27 cellular contexts compared by ENCODE assay signal in the genomic region with DNA sequence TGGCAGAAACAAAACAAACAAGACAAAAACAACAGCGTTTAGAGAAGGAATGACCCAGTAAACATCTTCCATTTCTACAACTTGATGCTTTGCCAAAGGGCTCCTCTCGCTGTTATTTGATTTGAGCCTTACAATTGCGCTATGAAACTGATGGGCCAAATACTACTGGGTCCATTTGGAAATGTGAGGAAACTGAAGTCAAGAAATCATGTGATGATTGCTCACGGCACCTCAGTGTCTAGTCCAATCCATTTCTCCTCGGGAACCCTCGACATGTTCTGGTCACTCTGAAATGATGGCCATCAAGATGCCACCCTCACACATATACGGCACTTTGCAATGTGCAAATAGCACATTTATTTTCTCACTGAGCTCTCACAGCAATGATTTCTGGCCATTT.
"Had no signal": no experiment of that assay in that cellular context is flagged by ENCODE, and none has a peak within 500 bp of the region (broad histone marks: within the 10 kb centered on the region; RNA-seq: fewer than 3 reads in every experiment).

No MANE protein-coding gene starts in this region.

- H3K9me3 Mint-ChIP-seq: effector memory CD8-positive, alpha-beta T cell had no signal

- H3K4me3 ChIP-seq: breast epithelium, colonic mucosa, dorsolateral prefrontal cortex, hepatocyte, lung, sigmoid colon, smooth muscle cell, stomach, transverse colon had no signal

- H3K36me3 ChIP-seq: breast epithelium, colonic mucosa, sigmoid colon, stomach, transverse colon had no signal

- FAIRE-seq: endothelial cell of umbilical vein, frontal cortex had no signal

- H2AFZ ChIP-seq: hepatocyte had no signal

- H3K27ac ChIP-seq: colonic mucosa, dorsolateral prefrontal cortex, hepatocyte, sigmoid colon, stomach, transverse colon had no signal

- H3K4me1 ChIP-seq: breast epithelium, colonic mucosa, transverse colon had no signal

- H3K36me3 Mint-ChIP-seq: activated CD8-positive, alpha-beta memory T cell treated with anti-CD3 and anti-CD28 coated beads, Interleukin-2, amount 10 ng/mL, durations not matched to agents 7 days and 5 days; stimulated activated memory B cell treated with anti-CD40 and anti-IgM and Interleukin-4, amounts not matched to agents 10 μg/mL and 1 μg/mL and 100 μg/mL, for 72 hours had no signal

- DNase-seq: activated CD4-positive, alpha-beta T cell treated with anti-CD3 and anti-CD28 coated beads, Interleukin-2, amount 10 ng/mL, durations not matched to agents 24 days and 14 days; activated CD8-positive, alpha-beta memory T cell treated with anti-CD3 and anti-CD28 coated beads, Interleukin-2, amount 10 ng/mL, durations not matched to agents 7 days and 5 days; activated CD8-positive, alpha-beta T cell treated with anti-CD3 and anti-CD28 coated beads for 36 hours; activated effector memory CD4-positive, alpha-beta T cell treated with anti-CD3 and anti-CD28 coated beads, Interleukin-2, amount 50 U/mL, for 16 hours; activated naive CD4-positive, alpha-beta T cell treated with anti-CD3 and anti-CD28 coated beads, Interleukin-2, amount 50 U/mL, for 16 hours; activated T-cell treated with anti-CD3 and anti-CD28 coated beads for 4 hours; colonic mucosa; dorsolateral prefrontal cortex; effector memory CD8-positive, alpha-beta T cell; glutamatergic neuron; immature natural killer cell; naive thymus-derived CD4-positive, alpha-beta T cell; sigmoid colon; stimulated activated CD4-positive, alpha-beta T cell treated with anti-CD3 and anti-CD28 coated beads, Interleukin-15, amount 100 ng/mL, for 24 hours; stomach; T-helper 2 cell; transverse colon had no signal

- ATAC-seq: activated CD4-positive, CD25-positive, alpha-beta regulatory T cell treated with anti-CD3 and anti-CD28 coated beads, Interleukin-2, amount 50 U/mL, for 24 hours; activated CD8-positive, alpha-beta memory T cell treated with anti-CD3 and anti-CD28 coated beads, Interleukin-2, amount 10 ng/mL, durations not matched to agents 7 days and 5 days; activated CD8-positive, alpha-beta T cell treated with anti-CD3 and anti-CD28 coated beads for 36 hours; effector memory CD8-positive, alpha-beta T cell; esophagus mucosa; left lobe of liver; naive thymus-derived CD4-positive, alpha-beta T cell; stimulated activated memory B cell treated with anti-CD40 and anti-IgM and Interleukin-4, amounts not matched to agents 10 μg/mL and 1 μg/mL and 100 μg/mL, for 72 hours had no signal

- H3K9me3 ChIP-seq: colonic mucosa had no signal

- H3K79me2 ChIP-seq: hepatocyte had no signal

- H3K27ac Mint-ChIP-seq: activated CD4-positive, alpha-beta T cell treated with anti-CD3 and anti-CD28 coated beads, Interleukin-2, amount 10 ng/mL, durations not matched to agents 24 days and 14 days; activated CD8-positive, alpha-beta memory T cell treated with anti-CD3 and anti-CD28 coated beads, Interleukin-2, amount 10 ng/mL, durations not matched to agents 7 days and 5 days; activated CD8-positive, alpha-beta T cell treated with anti-CD3 and anti-CD28 coated beads for 36 hours; effector memory CD8-positive, alpha-beta T cell; immature natural killer cell; naive thymus-derived CD4-positive, alpha-beta T cell; stimulated activated memory B cell treated with anti-CD40 and anti-IgM and Interleukin-4, amounts not matched to agents 10 μg/mL and 1 μg/mL and 100 μg/mL, for 72 hours had no signal

- H3K27me3 ChIP-seq: breast epithelium, colonic mucosa, hepatocyte, sigmoid colon, stomach, transverse colon had no signal

- H3K4me2 ChIP-seq: hepatocyte, smooth muscle cell had no signal

- H3K4me3 Mint-ChIP-seq: activated CD4-positive, alpha-beta T cell treated with anti-CD3 and anti-CD28 coated beads, Interleukin-2, amount 10 ng/mL, durations not matched to agents 24 days and 14 days; activated CD8-positive, alpha-beta memory T cell treated with anti-CD3 and anti-CD28 coated beads, Interleukin-2, amount 10 ng/mL, durations not matched to agents 7 days and 5 days; activated CD8-positive, alpha-beta T cell treated with anti-CD3 and anti-CD28 coated beads for 36 hours; effector memory CD8-positive, alpha-beta T cell; naive thymus-derived CD4-positive, alpha-beta T cell; stimulated activated memory B cell treated with anti-CD40 and anti-IgM and Interleukin-4, amounts not matched to agents 10 μg/mL and 1 μg/mL and 100 μg/mL, for 72 hours had no signal
